20 cellular contexts compared by ENCODE assay signal in genomic region chr4:145168578-145169187, GRCh38.
"Had no signal": no experiment of that assay in that cellular context is flagged by ENCODE, and none has a peak within 500 bp of the region (broad histone marks: within the 10 kb centered on the region; RNA-seq: fewer than 3 reads in every experiment).

No MANE protein-coding gene starts in this region.

- H3K27me3 Mint-ChIP-seq: activated naive CD4-positive, alpha-beta T cell treated with anti-CD3 and anti-CD28 coated beads, Interleukin-2, amount 10 ng/mL, durations not matched to agents 7 days and 5 days; activated T-helper 17 cell treated with anti-CD3 and anti-CD28 coated beads, Interleukin-2, amount 50 U/mL, for 72 hours; naive thymus-derived CD8-positive, alpha-beta T cell had no signal

- H3K27me3 ChIP-seq: cardiac muscle cell, dorsolateral prefrontal cortex, tibial nerve, uterus had no signal

- H3K27ac ChIP-seq: cardiac muscle cell, left ventricle myocardium inferior, tibial nerve, uterus, WERI-Rb-1 had no signal

- ATAC-seq: activated CD8-positive, alpha-beta T cell treated with anti-CD3 and anti-CD28 coated beads, Interleukin-2, amount 10 ng/mL, durations not matched to agents 7 days and 5 days; activated T-helper 17 cell treated with anti-CD3 and anti-CD28 coated beads, Interleukin-2, amount 50 U/mL, for 72 hours; mucosa of descending colon; naive thymus-derived CD8-positive, alpha-beta T cell; stimulated activated effector memory CD8-positive, alpha-beta T cell treated with anti-CD3 and anti-CD28 coated beads, Interleukin-12 subunit alpha, Interleukin-12 subunit beta, amount 100 ng/mL, for 72 hours had no signal

- H3K36me3 ChIP-seq: uterus had no signal

- H3K4me1 ChIP-seq: uterus had no signal

- DNase-seq: activated CD4-positive, alpha-beta T cell treated with anti-CD3 and anti-CD28 coated beads for 48 hours; activated CD8-positive, alpha-beta memory T cell treated with anti-CD3 and anti-CD28 coated beads, Interleukin-2, amount 50 U/mL, for 48 hours; activated CD8-positive, alpha-beta T cell treated with anti-CD3 and anti-CD28 coated beads, Interleukin-2, amount 10 ng/mL, durations not matched to agents 7 days and 5 days; activated naive CD4-positive, alpha-beta T cell treated with anti-CD3 and anti-CD28 coated beads, Interleukin-2, amount 10 ng/mL, durations not matched to agents 7 days and 5 days; dorsolateral prefrontal cortex; hippocampal formation; left ventricle myocardium inferior; mucosa of descending colon; naive thymus-derived CD8-positive, alpha-beta T cell; posterior cingulate gyrus; retina; stimulated activated CD4-positive, alpha-beta T cell treated with anti-CD3 and anti-CD28 coated beads, Interleukin-12 subunit alpha, Interleukin-12 subunit beta, amount 100 ng/mL, for 4 hours; stimulated activated CD4-positive, alpha-beta T cell treated with anti-CD3 and anti-CD28 coated beads, Interleukin-2, amount 100 ng/mL, for 24 hours; substantia nigra; uterus; WERI-Rb-1 had no signal

- H3K4me3 ChIP-seq: cardiac muscle cell, dorsolateral prefrontal cortex, left ventricle myocardium inferior, mucosa of descending colon, tibial nerve, uterus had no signal

- H3K9me3 ChIP-seq: left ventricle myocardium inferior, mucosa of descending colon, tibial nerve, uterus had no signal

- H3K4me3 Mint-ChIP-seq: activated CD8-positive, alpha-beta T cell treated with anti-CD3 and anti-CD28 coated beads, Interleukin-2, amount 10 ng/mL, durations not matched to agents 7 days and 5 days; activated naive CD4-positive, alpha-beta T cell treated with anti-CD3 and anti-CD28 coated beads, Interleukin-2, amount 10 ng/mL, durations not matched to agents 7 days and 5 days; activated T-helper 17 cell treated with anti-CD3 and anti-CD28 coated beads, Interleukin-2, amount 50 U/mL, for 72 hours; naive thymus-derived CD8-positive, alpha-beta T cell; stimulated activated effector memory CD8-positive, alpha-beta T cell treated with anti-CD3 and anti-CD28 coated beads, Interleukin-12 subunit alpha, Interleukin-12 subunit beta, amount 100 ng/mL, for 72 hours had no signal

- H3K9me3 Mint-ChIP-seq: activated naive CD4-positive, alpha-beta T cell treated with anti-CD3 and anti-CD28 coated beads, Interleukin-2, amount 10 ng/mL, durations not matched to agents 7 days and 5 days; activated T-helper 17 cell treated with anti-CD3 and anti-CD28 coated beads, Interleukin-2, amount 50 U/mL, for 72 hours; naive thymus-derived CD8-positive, alpha-beta T cell; stimulated activated effector memory CD8-positive, alpha-beta T cell treated with anti-CD3 and anti-CD28 coated beads, Interleukin-12 subunit alpha, Interleukin-12 subunit beta, amount 100 ng/mL, for 72 hours had no signal

- H3K27ac Mint-ChIP-seq: activated CD8-positive, alpha-beta T cell treated with anti-CD3 and anti-CD28 coated beads, Interleukin-2, amount 10 ng/mL, durations not matched to agents 7 days and 5 days; activated naive CD4-positive, alpha-beta T cell treated with anti-CD3 and anti-CD28 coated beads, Interleukin-2, amount 10 ng/mL, durations not matched to agents 7 days and 5 days had no signal
